9 cellular contexts compared by ENCODE assay signal in genomic region chr1:94540440-94541174, GRCh38. TPM values are rescaled to one million over a fixed set of nuclear protein-coding genes. Genes with fewer than 3 reads are reported as not detected.
A peak's percentile ranks its signal among the peaks of the same experiment; 100 is the strongest.
DNase-seq lines count a peak whose midpoint lies in the region; ATAC-seq and TF ChIP-seq lines count a peak whose summit lies in the region.
"Had no signal": no experiment of that assay in that cellular context is flagged by ENCODE, and none has a peak within 500 bp of the region (broad histone marks: within the 10 kb centered on the region; RNA-seq: fewer than 3 reads in every experiment).

No MANE protein-coding gene starts in this region.

- no peak for ATAC-seq in HG02798 (IDR thresholded peaks at IDR 0.05; ENCODE audit: poor library complexity, unreplicated experiment)

- H3K4me3 ChIP-seq in Caco-2 (ENCODE audit: low read depth, low read length) (peak overlapping the region; percentile 83), esophagus squamous epithelium (peak overlapping the region; percentile 65 to 95 (median 75)), osteoblast (ENCODE audit: insufficient read depth, low read length) (peak overlapping the region; percentile 70)

- DNase-seq in Caco-2 (no peak), RWPE1 (ENCODE audit: low spot score) (no peak), esophagus squamous epithelium (lab: John Stamatoyannopoulos, UW) (no peak), osteoblast (ENCODE audit: insufficient read length, low spot score, missing footprints) (no peak), NCI-H69 (lab: John Stamatoyannopoulos, UW) (no peak), retina (no peak), dedifferentiated amniotic fluid mesenchymal stem cell (ENCODE audit: extremely low spot score) (no peak)
- DNase-seq: T-helper 9 cell had no signal

- no peak overlapping the region for H2AFZ ChIP-seq in osteoblast (ENCODE audit: low read length)

- peak overlapping the region; percentile 86 for H3K4me3 Mint-ChIP-seq in Caco-2 (ENCODE audit: unreplicated experiment)

- no peaks in the 10 kb centered on the region for H3K27me3 Mint-ChIP-seq in Caco-2 (ENCODE audit: insufficient read depth, unreplicated experiment)

- peaks cover 11% of the 10 kb centered on the region for H3K4me1 Mint-ChIP-seq in Caco-2 (ENCODE audit: low read depth, unreplicated experiment)

- H3K79me2 ChIP-seq in osteoblast (ENCODE audit: insufficient read depth, low read length): no peaks in the 10 kb centered on the region

- POLR2A ChIA-PET in Caco-2 (lab: Charles Lee) (no interaction called here), RWPE1 (lab: Yijun Ruan, JAX; ENCODE audit: low non-redundant PET) (no interaction called here)

- no peaks in the 10 kb centered on the region for H3K27me3 ChIP-seq in Caco-2 (replicated peaks; ENCODE audit: control insufficient read depth, insufficient read depth, low read length)
- H3K27me3 ChIP-seq in esophagus squamous epithelium: peaks cover 0 to 72% (median 0%) of the 10 kb centered on the region in 4 donors
- peaks cover 8% of the 10 kb centered on the region for H3K27me3 ChIP-seq in osteoblast (ENCODE audit: insufficient read depth, low read length)

- peak overlapping the region; percentile 48 for H3K27ac Mint-ChIP-seq in Caco-2 (ENCODE audit: unreplicated experiment)

- peaks cover 30% of the 10 kb centered on the region for H3K36me3 Mint-ChIP-seq in Caco-2 (ENCODE audit: insufficient read depth, unreplicated experiment)

- H3K4me1 ChIP-seq in Caco-2 (peaks cover 23% of the 10 kb centered on the region), esophagus squamous epithelium (peaks cover 8 to 79% (median 13%) of the 10 kb centered on the region in 3 donors), osteoblast (ENCODE audit: insufficient read depth, low read length) (peaks cover 35% of the 10 kb centered on the region)

- CTCF ChIA-PET in Caco-2 (lab: Charles Lee) (interaction anchor here (1.1 to 1.6 kb wide), 2 partner anchors 59 to 66 kb away, joined by 3 to 4 read pairs; no protein-coding TSS in a partner anchor), RWPE1 (lab: Yijun Ruan, JAX) (interaction anchor here (0.5 to 1.3 kb wide), 3 partner anchors 17 to 202 kb away, joined by 3 to 5 read pairs (median 5); no protein-coding TSS in a partner anchor)

- no peak for TF ChIP-seq POLR2A in esophagus squamous epithelium (IDR thresholded peaks at IDR 0.05)

- intact Hi-C loops in Caco-2 (cut with micrococcal nuclease; ENCODE audit: unreplicated experiment) (loop anchor here (2.0 kb wide), 1 partner anchor 58 kb away; no protein-coding TSS in a partner anchor), esophagus squamous epithelium (cut with DNase I) (no loop called here)

- 19 to 25% methylated on average over 19 to 21 of the region's 21 CpGs for WGBS in esophagus squamous epithelium, 2 donors

- no peaks in the 10 kb centered on the region for H3K36me3 ChIP-seq in Caco-2 (ENCODE audit: control insufficient read depth, insufficient read depth, low read length)
- peaks cover 0 to 22% (median 0%) of the 10 kb centered on the region in 3 donors for H3K36me3 ChIP-seq in esophagus squamous epithelium
- peaks cover 4% of the 10 kb centered on the region for H3K36me3 ChIP-seq in osteoblast (ENCODE audit: insufficient read depth, low read length)

- no peaks in the 10 kb centered on the region for H3K9me3 Mint-ChIP-seq in Caco-2 (ENCODE audit: unreplicated experiment)

- H3K27ac ChIP-seq in RWPE1: peak overlapping the region; percentile 97
- peak overlapping the region; percentile 88 to 97 (median 92) for H3K27ac ChIP-seq in esophagus squamous epithelium
- H3K27ac ChIP-seq in osteoblast (ENCODE audit: low read depth, low read length): peak overlapping the region; percentile 40

- H3K9me3 ChIP-seq in Caco-2: no peaks in the 10 kb centered on the region
- H3K9me3 ChIP-seq in esophagus squamous epithelium: no peaks in the 10 kb centered on the region
- H3K9me3 ChIP-seq in osteoblast (ENCODE audit: low read depth, low read length): no peaks in the 10 kb centered on the region

- H4K20me1 ChIP-seq in osteoblast (ENCODE audit: insufficient read depth, low read length): peaks cover 4% of the 10 kb centered on the region

- BruUV-seq in Caco-2 (replicated peaks; lab: Mats Ljungman, UMichigan): no TSS peak

- TF ChIP-seq CTCF in Caco-2 (IDR thresholded peaks at IDR 0.05; ENCODE audit: insufficient read depth in 1 of 2, low read depth in 1 of 2, low read length in 1 of 2, severe bottlenecking in 1 of 2, unreplicated experiment in 1 of 2): no peak
- TF ChIP-seq CTCF in RWPE1 (conservative IDR thresholded peaks at IDR 0.05; ENCODE audit: low read depth): no peak
- TF ChIP-seq CTCF in esophagus squamous epithelium (IDR thresholded peaks at IDR 0.05): no peak
- TF ChIP-seq CTCF in osteoblast (IDR thresholded peaks at IDR 0.05; ENCODE audit: extremely low read depth, low read depth, low read length): no peak

- H3K4me2 ChIP-seq in osteoblast (ENCODE audit: insufficient read depth, low read length): peak overlapping the region; percentile 72

RNA-seq across cellular contexts. Expression of gene F3, which starts 1.0 kb away (rescaled TPM):
- 21.7 and 28.5 TPM in 2 replicates for total RNA-seq in Caco-2 (2022)
- total RNA-seq in esophagus squamous epithelium: 100 to 1,000 TPM in 1 of 4 donors, 10 to 100 TPM in 3; 38.9 to 144 (median 59.5) TPM
- total RNA-seq in osteoblast: 5.8 and 7.4 TPM in 2 replicates

Comparison
In these comparisons a context has a peak if more than half of its experiments do, and no peak if none do; other contexts are left out.
1. H3K27ac ChIP-seq: peak in every context shown above with its lines; median percentile 97 in RWPE1; 92 in esophagus squamous epithelium; 40 in osteoblast.